1 cellular context compared by ENCODE assay signal in the genomic region with DNA sequence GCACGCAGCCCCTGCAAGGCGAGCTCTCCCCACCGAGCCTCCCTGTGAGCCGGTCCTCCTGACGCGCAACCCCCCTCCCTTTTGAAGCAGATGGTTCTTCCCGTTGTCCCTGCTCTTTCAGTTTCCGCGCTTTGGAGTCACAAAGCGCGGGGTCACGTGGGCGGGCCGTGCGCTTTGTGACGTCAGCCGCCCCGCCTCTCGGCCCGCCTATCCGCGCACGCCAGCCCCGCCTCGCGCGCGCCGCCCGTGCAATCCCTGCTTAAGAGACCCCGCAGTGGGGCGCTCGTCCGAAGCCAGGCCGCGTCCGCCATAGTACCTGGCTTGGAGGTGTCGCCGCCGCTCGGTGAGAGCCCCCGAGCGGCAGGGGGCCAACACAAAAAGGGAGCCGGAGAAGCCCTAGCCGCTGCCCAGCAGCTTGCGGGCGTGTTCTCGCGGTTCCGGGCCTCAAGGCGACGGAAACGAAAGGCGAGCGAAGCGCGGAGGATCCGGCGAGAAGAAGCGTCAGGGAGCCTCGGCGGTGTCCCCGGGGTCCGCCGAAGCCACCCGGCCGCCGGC.
TF ChIP-seq lines count a peak whose summit lies in the region.

A gene with protein sequence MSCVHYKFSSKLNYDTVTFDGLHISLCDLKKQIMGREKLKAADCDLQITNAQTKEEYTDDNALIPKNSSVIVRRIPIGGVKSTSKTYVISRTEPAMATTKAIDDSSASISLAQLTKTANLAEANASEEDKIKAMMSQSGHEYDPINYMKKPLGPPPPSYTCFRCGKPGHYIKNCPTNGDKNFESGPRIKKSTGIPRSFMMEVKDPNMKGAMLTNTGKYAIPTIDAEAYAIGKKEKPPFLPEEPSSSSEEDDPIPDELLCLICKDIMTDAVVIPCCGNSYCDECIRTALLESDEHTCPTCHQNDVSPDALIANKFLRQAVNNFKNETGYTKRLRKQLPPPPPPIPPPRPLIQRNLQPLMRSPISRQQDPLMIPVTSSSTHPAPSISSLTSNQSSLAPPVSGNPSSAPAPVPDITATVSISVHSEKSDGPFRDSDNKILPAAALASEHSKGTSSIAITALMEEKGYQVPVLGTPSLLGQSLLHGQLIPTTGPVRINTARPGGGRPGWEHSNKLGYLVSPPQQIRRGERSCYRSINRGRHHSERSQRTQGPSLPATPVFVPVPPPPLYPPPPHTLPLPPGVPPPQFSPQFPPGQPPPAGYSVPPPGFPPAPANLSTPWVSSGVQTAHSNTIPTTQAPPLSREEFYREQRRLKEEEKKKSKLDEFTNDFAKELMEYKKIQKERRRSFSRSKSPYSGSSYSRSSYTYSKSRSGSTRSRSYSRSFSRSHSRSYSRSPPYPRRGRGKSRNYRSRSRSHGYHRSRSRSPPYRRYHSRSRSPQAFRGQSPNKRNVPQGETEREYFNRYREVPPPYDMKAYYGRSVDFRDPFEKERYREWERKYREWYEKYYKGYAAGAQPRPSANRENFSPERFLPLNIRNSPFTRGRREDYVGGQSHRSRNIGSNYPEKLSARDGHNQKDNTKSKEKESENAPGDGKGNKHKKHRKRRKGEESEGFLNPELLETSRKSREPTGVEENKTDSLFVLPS (N-terminal part only) (plus strand): TSS at position 272 of the 555 bp plus-strand sequence. CDS start 1,061 bp downstream, outside the sequence.

TF ChIP-seq in K562, 482 proteins besides CTCF, POLR2A, EP300 and RAD21 (continued from another document):
- TF ChIP-seq, protein P1, sequence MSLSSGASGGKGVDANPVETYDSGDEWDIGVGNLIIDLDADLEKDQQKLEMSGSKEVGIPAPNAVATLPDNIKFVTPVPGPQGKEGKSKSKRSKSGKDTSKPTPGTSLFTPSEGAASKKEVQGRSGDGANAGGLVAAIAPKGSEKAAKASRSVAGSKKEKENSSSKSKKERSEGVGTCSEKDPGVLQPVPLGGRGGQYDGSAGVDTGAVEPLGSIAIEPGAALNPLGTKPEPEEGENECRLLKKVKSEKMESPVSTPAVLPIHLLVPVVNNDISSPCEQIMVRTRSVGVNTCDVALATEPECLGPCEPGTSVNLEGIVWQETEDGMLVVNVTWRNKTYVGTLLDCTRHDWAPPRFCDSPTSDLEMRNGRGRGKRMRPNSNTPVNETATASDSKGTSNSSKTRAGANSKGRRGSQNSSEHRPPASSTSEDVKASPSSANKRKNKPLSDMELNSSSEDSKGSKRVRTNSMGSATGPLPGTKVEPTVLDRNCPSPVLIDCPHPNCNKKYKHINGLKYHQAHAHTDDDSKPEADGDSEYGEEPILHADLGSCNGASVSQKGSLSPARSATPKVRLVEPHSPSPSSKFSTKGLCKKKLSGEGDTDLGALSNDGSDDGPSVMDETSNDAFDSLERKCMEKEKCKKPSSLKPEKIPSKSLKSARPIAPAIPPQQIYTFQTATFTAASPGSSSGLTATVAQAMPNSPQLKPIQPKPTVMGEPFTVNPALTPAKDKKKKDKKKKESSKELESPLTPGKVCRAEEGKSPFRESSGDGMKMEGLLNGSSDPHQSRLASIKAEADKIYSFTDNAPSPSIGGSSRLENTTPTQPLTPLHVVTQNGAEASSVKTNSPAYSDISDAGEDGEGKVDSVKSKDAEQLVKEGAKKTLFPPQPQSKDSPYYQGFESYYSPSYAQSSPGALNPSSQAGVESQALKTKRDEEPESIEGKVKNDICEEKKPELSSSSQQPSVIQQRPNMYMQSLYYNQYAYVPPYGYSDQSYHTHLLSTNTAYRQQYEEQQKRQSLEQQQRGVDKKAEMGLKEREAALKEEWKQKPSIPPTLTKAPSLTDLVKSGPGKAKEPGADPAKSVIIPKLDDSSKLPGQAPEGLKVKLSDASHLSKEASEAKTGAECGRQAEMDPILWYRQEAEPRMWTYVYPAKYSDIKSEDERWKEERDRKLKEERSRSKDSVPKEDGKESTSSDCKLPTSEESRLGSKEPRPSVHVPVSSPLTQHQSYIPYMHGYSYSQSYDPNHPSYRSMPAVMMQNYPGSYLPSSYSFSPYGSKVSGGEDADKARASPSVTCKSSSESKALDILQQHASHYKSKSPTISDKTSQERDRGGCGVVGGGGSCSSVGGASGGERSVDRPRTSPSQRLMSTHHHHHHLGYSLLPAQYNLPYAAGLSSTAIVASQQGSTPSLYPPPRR (CRISPR knock-in tag; IDR thresholded peaks at IDR 0.05; ENCODE audit: borderline replicate concordance) = peak; percentile 95; the same call in 1 of the 2 replicates
- peak; percentile 71; the same call in 1 of the 2 replicates for TF ChIP-seq NR2C1 (IDR thresholded peaks at IDR 0.05)
- peak; percentile 59; the same call in 1 of the 2 replicates for TF ChIP-seq NR2C1 (tag; IDR thresholded peaks at IDR 0.05)
- peak; percentile 91 for TF ChIP-seq SP1 (CRISPR knock-in tag; IDR thresholded peaks at IDR 0.05)
- TF ChIP-seq NEUROD1 (IDR thresholded peaks at IDR 0.05; ENCODE audit: borderline replicate concordance, low read depth, low read length, partially characterized antibody) = peak; percentile 7
- TF ChIP-seq, protein P2, sequence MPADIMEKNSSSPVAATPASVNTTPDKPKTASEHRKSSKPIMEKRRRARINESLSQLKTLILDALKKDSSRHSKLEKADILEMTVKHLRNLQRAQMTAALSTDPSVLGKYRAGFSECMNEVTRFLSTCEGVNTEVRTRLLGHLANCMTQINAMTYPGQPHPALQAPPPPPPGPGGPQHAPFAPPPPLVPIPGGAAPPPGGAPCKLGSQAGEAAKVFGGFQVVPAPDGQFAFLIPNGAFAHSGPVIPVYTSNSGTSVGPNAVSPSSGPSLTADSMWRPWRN (IDR thresholded peaks at IDR 0.05; ENCODE audit: low read depth) = 0 out of 2 replicates have a peak, but pooled peaks have one; percentile 25
- TF ChIP-seq NR2F6 (CRISPR knock-in tag; IDR thresholded peaks at IDR 0.05) = 0 out of 2 replicates have a peak, but pooled peaks have one; percentile 49
- peak; percentile 93 for TF ChIP-seq SUPT5H (IDR thresholded peaks at IDR 0.05)
- TF ChIP-seq RNF2 (IDR thresholded peaks at IDR 0.05) = 0 out of 2 replicates have a peak, but pooled peaks have one; percentile 34
- TF ChIP-seq RBM17 (IDR thresholded peaks at IDR 0.05; ENCODE audit: borderline replicate concordance, low read depth, low read length) = no peak
- no peak for TF ChIP-seq SAFB2 (IDR thresholded peaks at IDR 0.05; ENCODE audit: borderline replicate concordance, low read depth, low read length, severe bottlenecking)
- peak; percentile 82 for TF ChIP-seq EP400 (IDR thresholded peaks at IDR 0.05)
- peak; percentile 15; the same call in 1 of the 2 replicates for TF ChIP-seq ZBTB7A (IDR thresholded peaks at IDR 0.05; ENCODE audit: borderline replicate concordance, control insufficient read depth, low read depth, low read length)
- TF ChIP-seq, protein P3, sequence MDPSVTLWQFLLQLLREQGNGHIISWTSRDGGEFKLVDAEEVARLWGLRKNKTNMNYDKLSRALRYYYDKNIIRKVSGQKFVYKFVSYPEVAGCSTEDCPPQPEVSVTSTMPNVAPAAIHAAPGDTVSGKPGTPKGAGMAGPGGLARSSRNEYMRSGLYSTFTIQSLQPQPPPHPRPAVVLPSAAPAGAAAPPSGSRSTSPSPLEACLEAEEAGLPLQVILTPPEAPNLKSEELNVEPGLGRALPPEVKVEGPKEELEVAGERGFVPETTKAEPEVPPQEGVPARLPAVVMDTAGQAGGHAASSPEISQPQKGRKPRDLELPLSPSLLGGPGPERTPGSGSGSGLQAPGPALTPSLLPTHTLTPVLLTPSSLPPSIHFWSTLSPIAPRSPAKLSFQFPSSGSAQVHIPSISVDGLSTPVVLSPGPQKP (CRISPR knock-in tag; IDR thresholded peaks at IDR 0.05) = no peak
- TF ChIP-seq STAT5B (CRISPR knock-in tag; IDR thresholded peaks at IDR 0.05) = no peak
- peak; percentile 62 for TF ChIP-seq ASH1L (IDR thresholded peaks at IDR 0.05; ENCODE audit: borderline replicate concordance, low read depth, partially characterized antibody)
- no peak for TF ChIP-seq TARDBP (IDR thresholded peaks at IDR 0.05)
- no peak for TF ChIP-seq SRSF7 (optimal IDR thresholded peaks at IDR 0.05; ENCODE audit: low read depth, low read length)
- peak; percentile 88 for TF ChIP-seq CREB1 (IDR thresholded peaks at IDR 0.05)
- TF ChIP-seq CREB1 (CRISPR knock-in tag; IDR thresholded peaks at IDR 0.05) = peak; percentile 94
- peak; percentile 81; the same call in 1 of the 2 replicates for TF ChIP-seq POLR2AphosphoS2 (IDR thresholded peaks at IDR 0.05; ENCODE audit: low read length)
- TF ChIP-seq, protein P4, sequence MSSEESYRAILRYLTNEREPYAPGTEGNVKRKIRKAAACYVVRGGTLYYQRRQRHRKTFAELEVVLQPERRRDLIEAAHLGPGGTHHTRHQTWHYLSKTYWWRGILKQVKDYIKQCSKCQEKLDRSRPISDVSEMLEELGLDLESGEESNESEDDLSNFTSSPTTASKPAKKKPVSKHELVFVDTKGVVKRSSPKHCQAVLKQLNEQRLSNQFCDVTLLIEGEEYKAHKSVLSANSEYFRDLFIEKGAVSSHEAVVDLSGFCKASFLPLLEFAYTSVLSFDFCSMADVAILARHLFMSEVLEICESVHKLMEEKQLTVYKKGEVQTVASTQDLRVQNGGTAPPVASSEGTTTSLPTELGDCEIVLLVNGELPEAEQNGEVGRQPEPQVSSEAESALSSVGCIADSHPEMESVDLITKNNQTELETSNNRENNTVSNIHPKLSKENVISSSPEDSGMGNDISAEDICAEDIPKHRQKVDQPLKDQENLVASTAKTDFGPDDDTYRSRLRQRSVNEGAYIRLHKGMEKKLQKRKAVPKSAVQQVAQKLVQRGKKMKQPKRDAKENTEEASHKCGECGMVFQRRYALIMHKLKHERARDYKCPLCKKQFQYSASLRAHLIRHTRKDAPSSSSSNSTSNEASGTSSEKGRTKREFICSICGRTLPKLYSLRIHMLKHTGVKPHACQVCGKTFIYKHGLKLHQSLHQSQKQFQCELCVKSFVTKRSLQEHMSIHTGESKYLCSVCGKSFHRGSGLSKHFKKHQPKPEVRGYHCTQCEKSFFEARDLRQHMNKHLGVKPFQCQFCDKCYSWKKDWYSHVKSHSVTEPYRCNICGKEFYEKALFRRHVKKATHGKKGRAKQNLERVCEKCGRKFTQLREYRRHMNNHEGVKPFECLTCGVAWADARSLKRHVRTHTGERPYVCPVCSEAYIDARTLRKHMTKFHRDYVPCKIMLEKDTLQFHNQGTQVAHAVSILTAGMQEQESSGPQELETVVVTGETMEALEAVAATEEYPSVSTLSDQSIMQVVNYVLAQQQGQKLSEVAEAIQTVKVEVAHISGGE (CRISPR knock-in tag; IDR thresholded peaks at IDR 0.05) = peak in 1 of 3 experiments; percentile 52; a peak in 2 of 6 replicates
- TF ChIP-seq PRPF4 (IDR thresholded peaks at IDR 0.05; ENCODE audit: insufficient read depth, low read depth, low read length, poor library complexity, severe bottlenecking) = peak; percentile 71
